Comparison of ENCODE assay signal across 21 cellular contexts in genomic region chr9:24497671-24498070, GRCh38. TPM values are rescaled to one million over a fixed set of nuclear protein-coding genes. Genes with fewer than 3 reads are reported as not detected.
A peak's percentile ranks its signal among the peaks of the same experiment; 100 is the strongest.
DNase-seq lines count a peak whose midpoint lies in the region; ATAC-seq and TF ChIP-seq lines count a peak whose summit lies in the region.
"Had no signal": no experiment of that assay in that cellular context is flagged by ENCODE, and none has a peak within 500 bp of the region (broad histone marks: within the 10 kb centered on the region; RNA-seq: fewer than 3 reads in every experiment).

No MANE protein-coding gene starts in this region.

- peak overlapping the region; percentile 4 for H3K4me2 ChIP-seq in GM23338
- H3K4me2 ChIP-seq: A549; BLaER1 treated with 17β-estradiol and CSF1 and Interleukin-3, amounts not matched to agents 10 nM and 100 nM had no signal

- H3K27me3 Mint-ChIP-seq in GM23338 (ENCODE audit: insufficient read depth, low read depth, poor library complexity) (no peaks in the 10 kb centered on the region), WTC11 (ENCODE audit: low read depth) (no peaks in the 10 kb centered on the region), mesothelial cell of epicardium (ENCODE audit: low read depth) (peaks cover 1% of the 10 kb centered on the region)
- H3K27me3 Mint-ChIP-seq: CD4-positive, alpha-beta T cell; CD8-positive, alpha-beta memory T cell had no signal

- peaks cover 61% of the 10 kb centered on the region for H3K4me1 ChIP-seq in GM23338 (ENCODE audit: insufficient read depth)
- peaks cover 69% of the 10 kb centered on the region for H3K4me1 ChIP-seq in HUES48 (ENCODE audit: control insufficient read depth, insufficient read depth, low read length)
- peaks cover 58% of the 10 kb centered on the region for H3K4me1 ChIP-seq in iPS-18a (ENCODE audit: control insufficient read depth, low read depth, low read length)
- H3K4me1 ChIP-seq: A549; BE2C; BLaER1 treated with 17β-estradiol and CSF1 and Interleukin-3, amounts not matched to agents 10 nM and 100 nM had no signal

- H3K36me3 Mint-ChIP-seq in GM23338 (ENCODE audit: low read depth) (no peaks in the 10 kb centered on the region), WTC11 (no peaks in the 10 kb centered on the region), mesothelial cell of epicardium (no peaks in the 10 kb centered on the region)
- H3K36me3 Mint-ChIP-seq: CD14-positive monocyte; CD8-positive, alpha-beta memory T cell had no signal

- H3K9ac ChIP-seq in HUES48 (ENCODE audit: low read depth, low read length) (no peak overlapping the region; the same call in 1 of the 2 replicates), iPS-18a (ENCODE audit: low read length) (no peak overlapping the region)
- H3K9ac ChIP-seq: BLaER1 treated with 17β-estradiol and CSF1 and Interleukin-3, amounts not matched to agents 10 nM and 100 nM had no signal

- H3K9me3 Mint-ChIP-seq in GM23338 = no peaks in the 10 kb centered on the region
- H3K9me3 Mint-ChIP-seq in WTC11 = peaks cover 6% of the 10 kb centered on the region; the same call in 1 of the 2 replicates
- H3K9me3 Mint-ChIP-seq in mesothelial cell of epicardium = peaks cover 6% of the 10 kb centered on the region

- H3K27ac Mint-ChIP-seq in GM23338 = peak overlapping the region; percentile 81
- peak overlapping the region; percentile 93 for H3K27ac Mint-ChIP-seq in WTC11
- no peak overlapping the region for H3K27ac Mint-ChIP-seq in mesothelial cell of epicardium
- H3K27ac Mint-ChIP-seq: CD14-positive monocyte; CD4-positive, alpha-beta T cell; CD8-positive, alpha-beta memory T cell; HFFc6 had no signal

- peak overlapping the region; percentile 97 for H3K27ac ChIP-seq in GM23338 (ENCODE audit: low read depth)
- H3K27ac ChIP-seq in HUES48 (ENCODE audit: low read depth, low read length) = peak overlapping the region; percentile 86
- peak overlapping the region; percentile 11 for H3K27ac ChIP-seq in iPS-18a (ENCODE audit: low read length)
- H3K27ac ChIP-seq: A549; BLaER1 treated with 17β-estradiol and CSF1 and Interleukin-3, amounts not matched to agents 10 nM and 100 nM had no signal

- POLR2A ChIA-PET in WTC11 (lab: Charles Lee) = no interaction called here

- no peaks in the 10 kb centered on the region for H3K9me3 ChIP-seq in HUES48 (ENCODE audit: control insufficient read depth, insufficient read depth, low read length)
- no peaks in the 10 kb centered on the region for H3K9me3 ChIP-seq in iPS-18a (ENCODE audit: control insufficient read depth, low read depth, low read length)
- H3K9me3 ChIP-seq: A549; BE2C; BLaER1 treated with 17β-estradiol and CSF1 and Interleukin-3, amounts not matched to agents 10 nM and 100 nM; HAP-1 had no signal

- H3K4me3 Mint-ChIP-seq in GM23338 = peak overlapping the region; percentile 36
- H3K4me3 Mint-ChIP-seq in WTC11 = peak overlapping the region; percentile 2; the same call in 1 of the 2 replicates
- no peak overlapping the region for H3K4me3 Mint-ChIP-seq in mesothelial cell of epicardium
- H3K4me3 Mint-ChIP-seq: CD14-positive monocyte; CD4-positive, alpha-beta T cell; CD8-positive, alpha-beta memory T cell; HFFc6 had no signal

- H3F3A ChIP-seq in GM23338 (replicated peaks; ENCODE audit: low read depth) = no peaks in the 10 kb centered on the region

- peaks cover 75% of the 10 kb centered on the region for H3K4me1 Mint-ChIP-seq in GM23338
- H3K4me1 Mint-ChIP-seq in WTC11 = peaks cover 75% of the 10 kb centered on the region
- peaks cover 31% of the 10 kb centered on the region for H3K4me1 Mint-ChIP-seq in mesothelial cell of epicardium
- H3K4me1 Mint-ChIP-seq: CD14-positive monocyte; CD8-positive, alpha-beta memory T cell had no signal

- H3K79me2 ChIP-seq in GM23338 (replicated peaks; ENCODE audit: insufficient read depth) = no peaks in the 10 kb centered on the region

- peak; percentile 47; the same call in 2 of the 3 replicates for ATAC-seq in GM23338
- peak; percentile 9; the same call in 1 of the 2 replicates for ATAC-seq in WTC11
- ATAC-seq in GM21619 (IDR thresholded peaks at IDR 0.05; ENCODE audit: unreplicated experiment) = no peak
- ATAC-seq in GM19467 (IDR thresholded peaks at IDR 0.05; ENCODE audit: unreplicated experiment) = no peak
- ATAC-seq: A549 had no signal

- CTCF ChIA-PET in WTC11 (lab: Charles Lee) = interaction anchor here (1.3 kb wide), 1 partner anchor 11 kb away, joined by 3 read pairs; no protein-coding TSS in a partner anchor

- H3K9me2 ChIP-seq in GM23338 (ENCODE audit: insufficient read depth) = no peaks in the 10 kb centered on the region

- no peak overlapping the region for H2AFZ ChIP-seq in GM23338

- no peaks in the 10 kb centered on the region for H4K20me1 ChIP-seq in GM23338 (replicated peaks; ENCODE audit: insufficient read depth)
- H4K20me1 ChIP-seq: BLaER1 treated with 17β-estradiol and CSF1 and Interleukin-3, amounts not matched to agents 10 nM and 100 nM had no signal

- H3K4me3 ChIP-seq in GM23338 (no peak overlapping the region), HUES48 (ENCODE audit: low read depth, low read length) (peak overlapping the region; percentile 33; the same call in 1 of the 2 replicates), iPS-18a (ENCODE audit: low read length) (no peak overlapping the region)
- H3K4me3 ChIP-seq: A549; BLaER1 treated with 17β-estradiol and CSF1 and Interleukin-3, amounts not matched to agents 10 nM and 100 nM; HAP-1 had no signal

- H3K27me3 ChIP-seq in GM23338 (ENCODE audit: insufficient read depth) = no peaks in the 10 kb centered on the region
- H3K27me3 ChIP-seq in HUES48 (ENCODE audit: control insufficient read depth, insufficient read depth, low read length) = no peaks in the 10 kb centered on the region
- no peaks in the 10 kb centered on the region for H3K27me3 ChIP-seq in iPS-18a (ENCODE audit: control insufficient read depth, insufficient read depth, low read length)
- H3K27me3 ChIP-seq: BE2C; BLaER1 treated with 17β-estradiol and CSF1 and Interleukin-3, amounts not matched to agents 10 nM and 100 nM had no signal

- peak; percentile 66 for DNase-seq in GM23338 (ENCODE audit: low spot score)
- no peak for DNase-seq in WTC11 (ENCODE audit: low spot score)
- DNase-seq in mesothelial cell of epicardium (ENCODE audit: low spot score in 2 of 2, unreplicated experiment in 2 of 2) = no peak
- DNase-seq: 8988T; ACHN; AML-193; BE2C; CD4-positive, alpha-beta T cell; CD8-positive, alpha-beta memory T cell; DMS 273 treated with DMSO at 0.1 percent for 48 hours; DND-41; HFFc6 had no signal

- H3K36me3 ChIP-seq in GM23338 (ENCODE audit: insufficient read depth) (no peaks in the 10 kb centered on the region), HUES48 (ENCODE audit: control insufficient read depth, insufficient read depth, low read length) (no peaks in the 10 kb centered on the region), iPS-18a (ENCODE audit: control insufficient read depth, low read depth, low read length) (no peaks in the 10 kb centered on the region)
- H3K36me3 ChIP-seq: BE2C; BLaER1 treated with 17β-estradiol and CSF1 and Interleukin-3, amounts not matched to agents 10 nM and 100 nM; HAP-1 had no signal

- no peak for TF ChIP-seq CTCF in GM23338 (conservative IDR thresholded peaks at IDR 0.05; ENCODE audit: low read depth in 2 of 2)
- TF ChIP-seq CTCF in WTC11 (IDR thresholded peaks at IDR 0.05) = no peak
- no peak for TF ChIP-seq CTCF in mesothelial cell of epicardium (IDR thresholded peaks at IDR 0.05; ENCODE audit: unreplicated experiment)

TF ChIP-seq in GM23338, 12 proteins besides CTCF, POLR2A, EP300 and RAD21:
- TF ChIP-seq ZNF114 (CRISPR knock-in tag; IDR thresholded peaks at IDR 0.05) (no peak), ZNF331 (CRISPR knock-in tag; IDR thresholded peaks at IDR 0.05; ENCODE audit: low read depth) (no peak), NANOG (IDR thresholded peaks at IDR 0.05; ENCODE audit: borderline replicate concordance) (peak; percentile 71)
TF ChIP-seq in GM23338: peak in this region for 1.

TF ChIP-seq in WTC11, 78 proteins besides CTCF, POLR2A, EP300 and RAD21 (continues in another document):
- TF ChIP-seq AFF4 (CRISPR knock-in tag; IDR thresholded peaks at IDR 0.05; ENCODE audit: borderline replicate concordance) (no peak), ZNF263 (CRISPR knock-in tag; IDR thresholded peaks at IDR 0.05; ENCODE audit: low read depth) (no peak), USF1 (CRISPR knock-in tag; IDR thresholded peaks at IDR 0.05) (no peak)

RNA-seq across cellular contexts. Expression of gene IZUMO3, which starts 48.0 kb away (rescaled TPM):
- not detected in 2 replicates for total RNA-seq in GM23338 (2014; rRNA removed; shearing (Covaris generic))
- polyA plus RNA-seq in GM23338 (2016; fragmentation: Nextera tagmentation; extraction: Ambion mirVana) = not detected in 2 replicates
- not detected in 3 replicates for total RNA-seq in WTC11 (2021)
- total RNA-seq in mesothelial cell of epicardium = not detected in 3 replicates
- total RNA-seq: CD4-positive, alpha-beta T cell; CD8-positive, alpha-beta memory T cell; H4; HFFc6 had no signal
- polyA plus RNA-seq: A549; CD14-positive monocyte; CD8-positive, alpha-beta memory T cell had no signal

Comparison
In these comparisons a context has a peak if more than half of its experiments do, and no peak if none do; other contexts are left out.
1. ATAC-seq: peak in GM23338 (single experiment) and WTC11 (single experiment); none in GM21619 (single experiment) and GM19467 (single experiment).
2. H3K27ac ChIP-seq: peak in every context shown above with its lines; median percentile 97 in GM23338; 86 in HUES48; 11 in iPS-18a.